Comparison of ENCODE assay signal across 1 cellular context in genomic region chr2:20247084-20247483, GRCh38.
TF ChIP-seq lines count a peak whose summit lies in the region.

No MANE protein-coding gene starts in this region.

TF ChIP-seq in H1, 55 proteins besides CTCF, POLR2A, EP300 and RAD21:
- TF ChIP-seq MAFK (IDR thresholded peaks at IDR 0.05; ENCODE audit: low read depth, low read length) (no peak), POLR2AphosphoS5 (IDR thresholded peaks at IDR 0.05; ENCODE audit: low read depth, low read length) (peak; percentile 47; the same call in 1 of the 2 replicates), BACH1 (IDR thresholded peaks at IDR 0.05; ENCODE audit: low read length) (no peak), GTF2F1 (IDR thresholded peaks at IDR 0.05; ENCODE audit: borderline replicate concordance, low read depth, low read length) (no peak), JUND (IDR thresholded peaks at IDR 0.05; ENCODE audit: low read length) (no peak), CEBPB (IDR thresholded peaks at IDR 0.05; ENCODE audit: low read depth, low read length) (no peak), CBX8 (IDR thresholded peaks at IDR 0.05; ENCODE audit: borderline replicate concordance, low read depth, low read length) (no peak), ATF3 (IDR thresholded peaks at IDR 0.05; ENCODE audit: insufficient read depth, low read depth, low read length) (no peak), BRCA1 (IDR thresholded peaks at IDR 0.05; ENCODE audit: low read depth, low read length) (no peak)
